Comparison of ENCODE assay signal across 1 cellular context in genomic region chr16:15873737-15874136, GRCh38.
TF ChIP-seq lines count a peak whose summit lies in the region.

No MANE protein-coding gene starts in this region.

TF ChIP-seq in HepG2, 621 proteins besides CTCF, POLR2A, EP300 and RAD21:
- 0 out of 2 replicates have a peak, but pooled peaks have one; percentile 36 for TF ChIP-seq CEBPB (IDR thresholded peaks at IDR 0.05; ENCODE audit: borderline replicate concordance, low read depth, low read length)
- no peak for TF ChIP-seq ZBTB7B (CRISPR knock-in tag; IDR thresholded peaks at IDR 0.05)
